10 cellular contexts compared by ENCODE assay signal in genomic region chr9:137311171-137311970, GRCh38. TPM values are rescaled to one million over a fixed set of nuclear protein-coding genes. Genes with fewer than 3 reads are reported as not detected.
A peak's percentile ranks its signal among the peaks of the same experiment; 100 is the strongest.
DNase-seq lines count a peak whose midpoint lies in the region; ATAC-seq, FAIRE-seq and TF ChIP-seq lines count a peak whose summit lies in the region.
"Had no signal": no experiment of that assay in that cellular context is flagged by ENCODE, and none has a peak within 500 bp of the region (broad histone marks: within the 10 kb centered on the region; RNA-seq: fewer than 3 reads in every experiment).

No MANE protein-coding gene starts in this region.

- peaks cover 0 to 12% of the 10 kb centered on the region in 2 donors for H3K27me3 Mint-ChIP-seq in stimulated activated naive B cell treated with anti-CD40 and anti-IgM and Interleukin-4, amounts not matched to agents 10 μg/mL and 1 μg/mL and 100 μg/mL, for 72 hours

- intact Hi-C loops in right lobe of liver (cut with DNase I): no loop called here
- intact Hi-C loops in HepG2 (cut with micrococcal nuclease; ENCODE audit: unreplicated experiment): no loop called here
- intact Hi-C loops in upper lobe of right lung (cut with DNase I): no loop called here

- peaks cover 5 to 15% of the 10 kb centered on the region in 2 donors for H3K4me1 Mint-ChIP-seq in stimulated activated naive B cell treated with anti-CD40 and anti-IgM and Interleukin-4, amounts not matched to agents 10 μg/mL and 1 μg/mL and 100 μg/mL, for 72 hours

- TF ChIP-seq CTCF in right lobe of liver (IDR thresholded peaks at IDR 0.05) (no peak), HepG2 (CRISPR knock-in tag; IDR thresholded peaks at IDR 0.05) (no peak), hepatocyte (IDR thresholded peaks at IDR 0.05; ENCODE audit: poor library complexity) (no peak), upper lobe of right lung (IDR thresholded peaks at IDR 0.05) (no peak)

- TF ChIP-seq POLR2A in right lobe of liver (IDR thresholded peaks at IDR 0.05) (no peak), HepG2 (IDR thresholded peaks at IDR 0.05; ENCODE audit: insufficient read depth in 1 of 2, low read depth in 2 of 2, low read length in 2 of 2) (no peak)

- H3K4me3 Mint-ChIP-seq in stimulated activated naive B cell treated with anti-CD40 and anti-IgM and Interleukin-4, amounts not matched to agents 10 μg/mL and 1 μg/mL and 100 μg/mL, for 72 hours: no peak overlapping the region

- no CpG with 5 or more reads among the region's 27 CpGs for WGBS in right lobe of liver (ENCODE audit: insufficient coverage, low coverage, low lambda C conversion rate, missing lambda C conversion rate)
- WGBS in HepG2 (ENCODE audit: low lambda C conversion rate): 100% methylated on average over 1 of the region's 27 CpGs
- WGBS in hepatocyte (ENCODE audit: low lambda C conversion rate, missing lambda C conversion rate): 86% methylated on average over 27 of the region's 27 CpGs

- no peaks in the 10 kb centered on the region for H3K36me3 Mint-ChIP-seq in stimulated activated naive B cell treated with anti-CD40 and anti-IgM and Interleukin-4, amounts not matched to agents 10 μg/mL and 1 μg/mL and 100 μg/mL, for 72 hours

- no peak overlapping the region for H3K27ac ChIP-seq in right lobe of liver
- H3K27ac ChIP-seq in HepG2 (ENCODE audit: extremely low read length, insufficient read depth, low read length): no peak overlapping the region
- peak overlapping the region; percentile 75 for H3K27ac ChIP-seq in hepatocyte
- H3K27ac ChIP-seq in upper lobe of right lung: no peak overlapping the region

- no peak for TF ChIP-seq RAD21 in HepG2 (CRISPR knock-in tag; IDR thresholded peaks at IDR 0.05)

- POLR2A ChIA-PET in HepG2 (lab: Yijun Ruan, JAX): interaction anchor here (1.1 kb wide), 1 partner anchor 10 kb away, joined by 3 read pairs; no protein-coding TSS in a partner anchor

- in situ Hi-C loops in HepG2 (cut with HindIII; ENCODE audit: extremely low pct_ligation_motif_present, low pct_unique_long_range_greater_than_20kb): no loop called here

- H3K9ac ChIP-seq in HepG2 (ENCODE audit: insufficient read depth, low read depth, low read length): no peak overlapping the region

- DNase-seq in right lobe of liver: peak in 2 of 3 donors; percentile 47 to 54
- DNase-seq in HepG2 (ENCODE audit: low spot score): no peak
- DNase-seq in SW480 (ENCODE audit: low spot score): peak; percentile 94
- DNase-seq in hepatocyte (ENCODE audit: low spot score): peak; percentile 85
- DNase-seq in upper lobe of right lung: peak; percentile 78
- DNase-seq in stimulated activated naive B cell treated with anti-CD40 and anti-IgM and Interleukin-4, amounts not matched to agents 10 μg/mL and 1 μg/mL and 100 μg/mL, for 72 hours: no peak
- DNase-seq: DND-41; stimulated activated CD4-positive, alpha-beta T cell treated with anti-CD3 and anti-CD28 coated beads, Interleukin-1b, Interleukin-23, amount 100 ng/mL, for 48 hours had no signal

- ATAC-seq in right lobe of liver (peak in 1 of 4 donors; percentile 8), HepG2 (no peak), upper lobe of right lung (peak; percentile 37), GM18907 (IDR thresholded peaks at IDR 0.05; ENCODE audit: unreplicated experiment) (no peak), HG03520 (IDR thresholded peaks at IDR 0.05; ENCODE audit: unreplicated experiment) (no peak)
- ATAC-seq in stimulated activated naive B cell treated with anti-CD40 and anti-IgM and Interleukin-4, amounts not matched to agents 10 μg/mL and 1 μg/mL and 100 μg/mL, for 72 hours (replicated peaks): no peak

- H3K27ac Mint-ChIP-seq in stimulated activated naive B cell treated with anti-CD40 and anti-IgM and Interleukin-4, amounts not matched to agents 10 μg/mL and 1 μg/mL and 100 μg/mL, for 72 hours: no peak overlapping the region

- no peaks in the 10 kb centered on the region for H3K36me3 ChIP-seq in right lobe of liver
- no peaks in the 10 kb centered on the region for H3K36me3 ChIP-seq in HepG2 (replicated peaks in 1 of 2; ENCODE audit: control insufficient read depth in 1 of 2, insufficient read depth in 2 of 2, low read length in 2 of 2)
- no peaks in the 10 kb centered on the region for H3K36me3 ChIP-seq in hepatocyte (replicated peaks; ENCODE audit: insufficient read depth, low read depth)
- H3K36me3 ChIP-seq in upper lobe of right lung: no peaks in the 10 kb centered on the region

- H4K20me1 ChIP-seq in HepG2 (ENCODE audit: insufficient read depth, low read length) (no peaks in the 10 kb centered on the region), hepatocyte (ENCODE audit: insufficient read depth, poor library complexity, severe bottlenecking) (no peaks in the 10 kb centered on the region)

- no peaks in the 10 kb centered on the region for H3K9me3 Mint-ChIP-seq in stimulated activated naive B cell treated with anti-CD40 and anti-IgM and Interleukin-4, amounts not matched to agents 10 μg/mL and 1 μg/mL and 100 μg/mL, for 72 hours

- CTCF ChIA-PET in HepG2 (lab: Yijun Ruan, JAX; ENCODE audit: low intra/inter-chr PET ratio, low total read pairs): no interaction called here

- peaks cover 0 to 4% (median 0%) of the 10 kb centered on the region in 4 donors for H3K4me1 ChIP-seq in right lobe of liver
- H3K4me1 ChIP-seq in HepG2 (ENCODE audit: insufficient read depth, low read length): peaks cover 63% of the 10 kb centered on the region
- peaks cover 51% of the 10 kb centered on the region for H3K4me1 ChIP-seq in hepatocyte (ENCODE audit: insufficient read depth)
- peaks cover 20% of the 10 kb centered on the region for H3K4me1 ChIP-seq in upper lobe of right lung

- no peaks in the 10 kb centered on the region for H3K27me3 ChIP-seq in right lobe of liver
- H3K27me3 ChIP-seq in HepG2 (ENCODE audit: control insufficient read depth in 1 of 2, insufficient read depth in 2 of 2, low read length in 2 of 2): peaks cover 13 to 62% of the 10 kb centered on the region in 2 experiments
- no peaks in the 10 kb centered on the region for H3K27me3 ChIP-seq in hepatocyte
- H3K27me3 ChIP-seq in upper lobe of right lung: peaks cover 10% of the 10 kb centered on the region

- no TSS peak for BruUV-seq in HepG2 (replicated peaks; lab: Mats Ljungman, UMichigan)

- H3K9me2 ChIP-seq in hepatocyte (replicated peaks; ENCODE audit: insufficient read depth): no peaks in the 10 kb centered on the region

- H3K79me2 ChIP-seq in HepG2 (ENCODE audit: insufficient read depth, low read length) (no peaks in the 10 kb centered on the region), hepatocyte (no peaks in the 10 kb centered on the region)

- H3K9me3 ChIP-seq in right lobe of liver (no peaks in the 10 kb centered on the region), HepG2 (ENCODE audit: low read length) (no peaks in the 10 kb centered on the region), hepatocyte (ENCODE audit: low read depth) (no peaks in the 10 kb centered on the region), upper lobe of right lung (no peaks in the 10 kb centered on the region)

- TF ChIP-seq EP300 in HepG2 (IDR thresholded peaks at IDR 0.05; ENCODE audit: low read depth in 2 of 2, low read length in 2 of 2) (no peak), HepG2 (CRISPR knock-in tag; IDR thresholded peaks at IDR 0.05; ENCODE audit: borderline replicate concordance) (no peak)

- H2AFZ ChIP-seq in HepG2 (ENCODE audit: low read length) (no peak overlapping the region), hepatocyte (no peak overlapping the region)

- FAIRE-seq in HepG2 (lab: Jason Lieb, UNC): no peak

- no peak overlapping the region for H3K4me2 ChIP-seq in HepG2 (ENCODE audit: low read depth, low read length)
- H3K4me2 ChIP-seq in hepatocyte: no peak overlapping the region

- H3K4me3 ChIP-seq in right lobe of liver (no peak overlapping the region), HepG2 (replicated peaks in 1 of 3; ENCODE audit: insufficient read depth in 1 of 3, low read depth in 2 of 3, low read length in 3 of 3) (no peak overlapping the region), hepatocyte (no peak overlapping the region), upper lobe of right lung (no peak overlapping the region)

RNA-seq across cellular contexts. Expression of gene NRARP, which starts 9.3 kb away (rescaled TPM):
- total RNA-seq in right lobe of liver: 1 to 10 TPM in 3 of 6 experiments, under 1 TPM in 3; 0.57 to 2.3 (median 0.98) TPM
- 0.14 and 0.22 TPM in 2 replicates for total RNA-seq in HepG2 (2016; rRNA removed; fragmentation: Illumina TruSeq; extraction: Trizol)
- 0.26 and 0.30 TPM in 2 replicates for total RNA-seq in HepG2 (2016; cell fraction: cytosol; rRNA removed; fragmentation: Illumina TruSeq; extraction: Trizol; ENCODE audit: low read depth)
- 0.19 and 0.35 TPM in 2 replicates for total RNA-seq in HepG2 (2016; cell fraction: insoluble cytoplasmic fraction; rRNA removed; fragmentation: Illumina TruSeq; extraction: Trizol)
- 0.21 and 0.25 TPM in 2 replicates for total RNA-seq in HepG2 (2016; cell fraction: membrane; rRNA removed; fragmentation: Illumina TruSeq; extraction: Trizol)
- 0.19 and 0.22 TPM in 2 replicates for total RNA-seq in HepG2 (2016; cell fraction: nucleus; rRNA removed; fragmentation: Illumina TruSeq; extraction: Trizol)
- 0.46 and 0.73 TPM in 2 replicates for polyA plus RNA-seq in HepG2 (2011; rRNA removed)
- polyA plus RNA-seq in HepG2 (2011; cell fraction: cytosol; rRNA removed): 0.74 and 1.0 TPM in 2 replicates
- 0.69 and 0.79 TPM in 2 replicates for polyA plus RNA-seq in HepG2 (2011; cell fraction: nucleus; rRNA removed)
- 0.51 and 0.78 TPM in 2 replicates for polyA plus RNA-seq in HepG2 (2012)
- 0.21 and 0.42 TPM in 2 replicates for polyA plus RNA-seq in HepG2 (2016; cell fraction: cytosol; fragmentation: Illumina TruSeq; extraction: Trizol; ENCODE audit: low read depth)
- polyA plus RNA-seq in HepG2 (2016; cell fraction: insoluble cytoplasmic fraction; fragmentation: Illumina TruSeq; extraction: Trizol; ENCODE audit: low read depth): 0.17 and 0.46 TPM in 2 replicates
- 0.40 and 0.56 TPM in 2 replicates for polyA plus RNA-seq in HepG2 (2016; cell fraction: membrane; fragmentation: Illumina TruSeq; extraction: Trizol; ENCODE audit: low read depth)
- polyA plus RNA-seq in HepG2 (2016; cell fraction: nucleus; fragmentation: Illumina TruSeq; extraction: Trizol; ENCODE audit: insufficient read depth, low read depth): 0.36 and 0.52 TPM in 2 replicates
- polyA minus RNA-seq in HepG2 (2011; rRNA and poly(A)+ RNA removed; ENCODE audit: low replicate concordance): 1.0 and 2.0 TPM in 2 replicates
- 0.59 and 0.88 TPM in 2 replicates for polyA minus RNA-seq in HepG2 (2011; cell fraction: cytosol; rRNA and poly(A)+ RNA removed)
- polyA minus RNA-seq in HepG2 (2011; cell fraction: nucleus; rRNA and poly(A)+ RNA removed): 0.25 TPM in 1 of 2 replicates, not detected in the other
- total RNA-seq in hepatocyte: 5.3 and 8.2 TPM in 2 replicates
- 13.1 and 18.7 TPM in 2 replicates for polyA plus RNA-seq in hepatocyte
- total RNA-seq in upper lobe of right lung: 21.5 TPM

RNA-seq across cellular contexts. Expression of gene TOR4A, which starts 33.8 kb away (rescaled TPM):
- total RNA-seq in right lobe of liver (1 to 10 TPM; 2.2 to 4.9 (median 3.7) TPM), HepG2 (2016; rRNA removed; fragmentation: Illumina TruSeq; extraction: Trizol) (7.0 and 14.2 TPM in 2 replicates), hepatocyte (13.7 and 14.4 TPM in 2 replicates), upper lobe of right lung (27.4 TPM)
- 1.3 and 1.5 TPM in 2 replicates for total RNA-seq in HepG2 (2016; cell fraction: cytosol; rRNA removed; fragmentation: Illumina TruSeq; extraction: Trizol; ENCODE audit: low read depth)
- 6.7 and 14.2 TPM in 2 replicates for total RNA-seq in HepG2 (2016; cell fraction: insoluble cytoplasmic fraction; rRNA removed; fragmentation: Illumina TruSeq; extraction: Trizol)
- total RNA-seq in HepG2 (2016; cell fraction: membrane; rRNA removed; fragmentation: Illumina TruSeq; extraction: Trizol): 5.1 and 6.1 TPM in 2 replicates
- 10.4 and 11.5 TPM in 2 replicates for total RNA-seq in HepG2 (2016; cell fraction: nucleus; rRNA removed; fragmentation: Illumina TruSeq; extraction: Trizol)
- polyA plus RNA-seq in HepG2 (2011; rRNA removed) (11.1 and 16.4 TPM in 2 replicates), hepatocyte (8.0 and 10.1 TPM in 2 replicates)
- polyA plus RNA-seq in HepG2 (2011; cell fraction: cytosol; rRNA removed): 14.3 and 20.7 TPM in 2 replicates
- 17.2 and 18.2 TPM in 2 replicates for polyA plus RNA-seq in HepG2 (2011; cell fraction: nucleus; rRNA removed)
- polyA plus RNA-seq in HepG2 (2012): 6.6 and 10.2 TPM in 2 replicates
- polyA plus RNA-seq in HepG2 (2016; cell fraction: cytosol; fragmentation: Illumina TruSeq; extraction: Trizol; ENCODE audit: low read depth): 1.1 and 1.2 TPM in 2 replicates
- polyA plus RNA-seq in HepG2 (2016; cell fraction: insoluble cytoplasmic fraction; fragmentation: Illumina TruSeq; extraction: Trizol; ENCODE audit: low read depth): 7.9 and 8.2 TPM in 2 replicates
- 3.0 and 3.1 TPM in 2 replicates for polyA plus RNA-seq in HepG2 (2016; cell fraction: membrane; fragmentation: Illumina TruSeq; extraction: Trizol; ENCODE audit: low read depth)
- 20.6 and 20.8 TPM in 2 replicates for polyA plus RNA-seq in HepG2 (2016; cell fraction: nucleus; fragmentation: Illumina TruSeq; extraction: Trizol; ENCODE audit: insufficient read depth, low read depth)
- polyA minus RNA-seq in HepG2 (2011; rRNA and poly(A)+ RNA removed; ENCODE audit: low replicate concordance): 13.4 and 50.2 TPM in 2 replicates
- 29.6 and 30.9 TPM in 2 replicates for polyA minus RNA-seq in HepG2 (2011; cell fraction: cytosol; rRNA and poly(A)+ RNA removed)
- polyA minus RNA-seq in HepG2 (2011; cell fraction: nucleus; rRNA and poly(A)+ RNA removed): 6.3 and 7.8 TPM in 2 replicates

RNA-seq across cellular contexts. Expression of gene NELFB, which starts 56.2 kb away (rescaled TPM):
- 10 to 100 TPM; 15.6 to 21.6 (median 20.1) TPM for total RNA-seq in right lobe of liver
- total RNA-seq in HepG2 (2016; rRNA removed; fragmentation: Illumina TruSeq; extraction: Trizol): 38.7 and 45.8 TPM in 2 replicates
- 11.1 and 13.7 TPM in 2 replicates for total RNA-seq in HepG2 (2016; cell fraction: cytosol; rRNA removed; fragmentation: Illumina TruSeq; extraction: Trizol; ENCODE audit: low read depth)
- total RNA-seq in HepG2 (2016; cell fraction: insoluble cytoplasmic fraction; rRNA removed; fragmentation: Illumina TruSeq; extraction: Trizol): 33.9 and 46.1 TPM in 2 replicates
- 31.9 and 34.1 TPM in 2 replicates for total RNA-seq in HepG2 (2016; cell fraction: membrane; rRNA removed; fragmentation: Illumina TruSeq; extraction: Trizol)
- 19.5 and 22.8 TPM in 2 replicates for total RNA-seq in HepG2 (2016; cell fraction: nucleus; rRNA removed; fragmentation: Illumina TruSeq; extraction: Trizol)
- 26.5 and 38.0 TPM in 2 replicates for polyA plus RNA-seq in HepG2 (2011; rRNA removed)
- polyA plus RNA-seq in HepG2 (2011; cell fraction: cytosol; rRNA removed): 31.2 and 47.6 TPM in 2 replicates
- 58.0 and 66.2 TPM in 2 replicates for polyA plus RNA-seq in HepG2 (2011; cell fraction: nucleus; rRNA removed)
- 37.0 and 38.0 TPM in 2 replicates for polyA plus RNA-seq in HepG2 (2012)
- polyA plus RNA-seq in HepG2 (2016; cell fraction: cytosol; fragmentation: Illumina TruSeq; extraction: Trizol; ENCODE audit: low read depth): 13.2 and 13.7 TPM in 2 replicates
- polyA plus RNA-seq in HepG2 (2016; cell fraction: insoluble cytoplasmic fraction; fragmentation: Illumina TruSeq; extraction: Trizol; ENCODE audit: low read depth): 38.8 and 48.5 TPM in 2 replicates
- 24.3 and 28.9 TPM in 2 replicates for polyA plus RNA-seq in HepG2 (2016; cell fraction: membrane; fragmentation: Illumina TruSeq; extraction: Trizol; ENCODE audit: low read depth)
- polyA plus RNA-seq in HepG2 (2016; cell fraction: nucleus; fragmentation: Illumina TruSeq; extraction: Trizol; ENCODE audit: insufficient read depth, low read depth): 40.4 and 45.0 TPM in 2 replicates
- polyA minus RNA-seq in HepG2 (2011; rRNA and poly(A)+ RNA removed; ENCODE audit: low replicate concordance): 63.2 and 70.3 TPM in 2 replicates
- polyA minus RNA-seq in HepG2 (2011; cell fraction: cytosol; rRNA and poly(A)+ RNA removed): 28.7 and 31.0 TPM in 2 replicates
- 10.3 and 11.6 TPM in 2 replicates for polyA minus RNA-seq in HepG2 (2011; cell fraction: nucleus; rRNA and poly(A)+ RNA removed)
- 36.4 and 41.4 TPM in 2 replicates for total RNA-seq in hepatocyte
- polyA plus RNA-seq in hepatocyte: 61.1 and 63.5 TPM in 2 replicates
- total RNA-seq in upper lobe of right lung: 47.2 TPM

Comparison
In these comparisons a context has a peak if more than half of its experiments do, and no peak if none do; other contexts are left out.
1. DNase-seq: peak in right lobe of liver (2 of 3), SW480 (single experiment), hepatocyte (single experiment) and upper lobe of right lung (single experiment); none in HepG2 (single experiment) and stimulated activated naive B cell treated with anti-CD40 and anti-IgM and Interleukin-4, amounts not matched to agents 10 μg/mL and 1 μg/mL and 100 μg/mL, for 72 hours (single experiment).